10 cellular contexts compared by ENCODE assay signal in genomic region chr7:105006367-105007139, GRCh38. TPM values are rescaled to one million over a fixed set of nuclear protein-coding genes. Genes with fewer than 3 reads are reported as not detected.
A peak's percentile ranks its signal among the peaks of the same experiment; 100 is the strongest.
DNase-seq lines count a peak whose midpoint lies in the region; ATAC-seq, FAIRE-seq and TF ChIP-seq lines count a peak whose summit lies in the region.
"Had no signal": no experiment of that assay in that cellular context is flagged by ENCODE, and none has a peak within 500 bp of the region (broad histone marks: within the 10 kb centered on the region; RNA-seq: fewer than 3 reads in every experiment).

No MANE protein-coding gene starts in this region.

- H3K27me3 ChIP-seq in A673 (replicated peaks; ENCODE audit: insufficient read depth, low read depth, low read length, poor library complexity) (no peaks in the 10 kb centered on the region), ascending aorta (no peaks in the 10 kb centered on the region)

- peaks cover 27% of the 10 kb centered on the region for H3K36me3 ChIP-seq in A673 (ENCODE audit: insufficient read depth, low read length, poor library complexity, severe bottlenecking)
- H3K36me3 ChIP-seq in HEK293 (ENCODE audit: control insufficient read depth in 2 of 2, insufficient read depth in 1 of 2, low read length in 2 of 2): peaks cover 0 to 18% of the 10 kb centered on the region in 2 experiments; a peak in 2 of 3 replicates
- no peaks in the 10 kb centered on the region for H3K36me3 ChIP-seq in ascending aorta
- no peaks in the 10 kb centered on the region for H3K36me3 ChIP-seq in mucosa of descending colon (ENCODE audit: low read depth)

- CTCF ChIA-PET in A673 (lab: Charles Lee) (no interaction called here), HEK293 (lab: Yijun Ruan, JAX) (interaction anchor here (1.0 to 5.7 kb wide), 3 partner anchors 19 to 79 kb away, joined by 3 to 28 read pairs (median 4); no protein-coding TSS in a partner anchor)

- no TSS peak for BruUV-seq in A673 (replicated peaks; lab: Mats Ljungman, UMichigan)

- TF ChIP-seq CTCF in A673 (conservative IDR thresholded peaks at IDR 0.05; ENCODE audit: low read depth, low read length) (no peak), HEK293 (tag by site-specific recombination; IDR thresholded peaks at IDR 0.05) (no peak), ascending aorta (IDR thresholded peaks at IDR 0.05) (no peak), mucosa of descending colon (IDR thresholded peaks at IDR 0.05) (no peak)

- peaks cover 28% of the 10 kb centered on the region for H3K4me1 ChIP-seq in A673 (ENCODE audit: insufficient read depth, low read length, poor library complexity, severe bottlenecking)
- peaks cover 13% of the 10 kb centered on the region; the same call in 1 of the 2 replicates for H3K4me1 ChIP-seq in HEK293 (ENCODE audit: control insufficient read depth, insufficient read depth, low read length)
- H3K4me1 ChIP-seq in ascending aorta: peaks cover 2 to 67% of the 10 kb centered on the region in 2 donors
- H3K4me1 ChIP-seq in mucosa of descending colon (ENCODE audit: low read depth): peaks cover 61% of the 10 kb centered on the region

- no peak for FAIRE-seq in GM19239 (lab: Jason Lieb, UNC)

- H3K4me3 ChIP-seq in A673 (ENCODE audit: low read depth, low read length, poor library complexity, severe bottlenecking) (no peak overlapping the region), HEK293 (ENCODE audit: low read depth, low read length) (no peak overlapping the region), ascending aorta (no peak overlapping the region), mucosa of descending colon (no peak overlapping the region)

- H3K27ac ChIP-seq in A673 (ENCODE audit: low read depth, low read length, poor library complexity, severe bottlenecking) (peak overlapping the region; percentile 9), HEK293 (ENCODE audit: extremely low read depth, low read depth, low read length) (no peak overlapping the region), ascending aorta (peak overlapping the region; percentile 97 to 100)

- ATAC-seq in mucosa of descending colon (peak; percentile 68), GM18867 (IDR thresholded peaks at IDR 0.05; ENCODE audit: unreplicated experiment) (no peak)

- no peaks in the 10 kb centered on the region for H3K9me3 ChIP-seq in A673 (ENCODE audit: low read depth, low read length, poor library complexity, severe bottlenecking)
- H3K9me3 ChIP-seq in HEK293 (ENCODE audit: control insufficient read depth, insufficient read depth, low read depth, low read length): no peaks in the 10 kb centered on the region
- no peaks in the 10 kb centered on the region for H3K9me3 ChIP-seq in ascending aorta
- no peaks in the 10 kb centered on the region for H3K9me3 ChIP-seq in mucosa of descending colon

- DNase-seq in A673 (ENCODE audit: low spot score): no peak
- no peak for DNase-seq in ascending aorta (ENCODE audit: low spot score in 2 of 2)
- peak in 2 of 3 donors; percentile 46 to 62 for DNase-seq in mucosa of descending colon
- DNase-seq in middle frontal gyrus (ENCODE audit: extremely low spot score, low spot score): no peak
- no peak for DNase-seq in GM19239 (ENCODE audit: insufficient read length, low spot score)
- no peak for DNase-seq in Ammon's horn (ENCODE audit: low spot score)
- DNase-seq: activated CD4-positive, alpha-beta T cell treated with anti-CD3 and anti-CD28 coated beads, Interleukin-2, amount 50 U/mL, for 48 hours; NCI-H1417 treated with DMSO at 0.1 percent for 48 hours had no signal

- intact Hi-C loops in A673 (cut with micrococcal nuclease; ENCODE audit: unreplicated experiment): no loop called here
- intact Hi-C loops in ascending aorta (cut with DNase I): no loop called here
- intact Hi-C loops in mucosa of descending colon (cut with DNase I, micrococcal nuclease): no loop called here

- POLR2A ChIA-PET in A673 (lab: Charles Lee; ENCODE audit: low non-redundant PET) (no interaction called here), HEK293 (lab: Yijun Ruan, JAX) (interaction anchor here (0.6 to 1.9 kb wide), 4 partner anchors 23 to 125 kb away, joined by 3 to 8 read pairs (median 5); no protein-coding TSS in a partner anchor)

TF ChIP-seq in HEK293, 187 proteins besides CTCF, POLR2A, EP300 and RAD21:
- peak; percentile 62 for TF ChIP-seq GLIS1 (tag by site-specific recombination; IDR thresholded peaks at IDR 0.05)
- TF ChIP-seq ZNF600 (tag by site-specific recombination; IDR thresholded peaks at IDR 0.05): peak; percentile 58
- no peak for TF ChIP-seq MYNN (tag by site-specific recombination; IDR thresholded peaks at IDR 0.05; ENCODE audit: borderline replicate concordance)
- 0 out of 2 replicates have a peak, but pooled peaks have one; percentile 35 for TF ChIP-seq FEZF1 (tag by site-specific recombination; IDR thresholded peaks at IDR 0.05)
- TF ChIP-seq, protein P1, sequence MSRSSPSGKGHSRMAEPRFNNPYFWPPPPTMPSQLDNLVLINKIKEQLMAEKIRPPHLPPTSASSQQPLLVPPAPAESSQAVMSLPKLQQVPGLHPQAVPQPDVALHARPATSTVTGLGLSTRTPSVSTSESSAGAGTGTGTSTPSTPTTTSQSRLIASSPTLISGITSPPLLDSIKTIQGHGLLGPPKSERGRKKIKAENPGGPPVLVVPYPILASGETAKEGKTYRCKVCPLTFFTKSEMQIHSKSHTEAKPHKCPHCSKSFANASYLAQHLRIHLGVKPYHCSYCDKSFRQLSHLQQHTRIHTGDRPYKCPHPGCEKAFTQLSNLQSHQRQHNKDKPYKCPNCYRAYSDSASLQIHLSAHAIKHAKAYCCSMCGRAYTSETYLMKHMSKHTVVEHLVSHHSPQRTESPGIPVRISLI (tag by site-specific recombination; IDR thresholded peaks at IDR 0.05): peak; percentile 75; the same call in 1 of the 2 replicates
- peak; percentile 46; the same call in 1 of the 2 replicates for TF ChIP-seq OSR2 (tag by site-specific recombination; IDR thresholded peaks at IDR 0.05)
- TF ChIP-seq ZNF184 (tag by site-specific recombination; IDR thresholded peaks at IDR 0.05): no peak
- no peak for TF ChIP-seq ZNF626 (tag by site-specific recombination; IDR thresholded peaks at IDR 0.05)
- TF ChIP-seq, protein P2, sequence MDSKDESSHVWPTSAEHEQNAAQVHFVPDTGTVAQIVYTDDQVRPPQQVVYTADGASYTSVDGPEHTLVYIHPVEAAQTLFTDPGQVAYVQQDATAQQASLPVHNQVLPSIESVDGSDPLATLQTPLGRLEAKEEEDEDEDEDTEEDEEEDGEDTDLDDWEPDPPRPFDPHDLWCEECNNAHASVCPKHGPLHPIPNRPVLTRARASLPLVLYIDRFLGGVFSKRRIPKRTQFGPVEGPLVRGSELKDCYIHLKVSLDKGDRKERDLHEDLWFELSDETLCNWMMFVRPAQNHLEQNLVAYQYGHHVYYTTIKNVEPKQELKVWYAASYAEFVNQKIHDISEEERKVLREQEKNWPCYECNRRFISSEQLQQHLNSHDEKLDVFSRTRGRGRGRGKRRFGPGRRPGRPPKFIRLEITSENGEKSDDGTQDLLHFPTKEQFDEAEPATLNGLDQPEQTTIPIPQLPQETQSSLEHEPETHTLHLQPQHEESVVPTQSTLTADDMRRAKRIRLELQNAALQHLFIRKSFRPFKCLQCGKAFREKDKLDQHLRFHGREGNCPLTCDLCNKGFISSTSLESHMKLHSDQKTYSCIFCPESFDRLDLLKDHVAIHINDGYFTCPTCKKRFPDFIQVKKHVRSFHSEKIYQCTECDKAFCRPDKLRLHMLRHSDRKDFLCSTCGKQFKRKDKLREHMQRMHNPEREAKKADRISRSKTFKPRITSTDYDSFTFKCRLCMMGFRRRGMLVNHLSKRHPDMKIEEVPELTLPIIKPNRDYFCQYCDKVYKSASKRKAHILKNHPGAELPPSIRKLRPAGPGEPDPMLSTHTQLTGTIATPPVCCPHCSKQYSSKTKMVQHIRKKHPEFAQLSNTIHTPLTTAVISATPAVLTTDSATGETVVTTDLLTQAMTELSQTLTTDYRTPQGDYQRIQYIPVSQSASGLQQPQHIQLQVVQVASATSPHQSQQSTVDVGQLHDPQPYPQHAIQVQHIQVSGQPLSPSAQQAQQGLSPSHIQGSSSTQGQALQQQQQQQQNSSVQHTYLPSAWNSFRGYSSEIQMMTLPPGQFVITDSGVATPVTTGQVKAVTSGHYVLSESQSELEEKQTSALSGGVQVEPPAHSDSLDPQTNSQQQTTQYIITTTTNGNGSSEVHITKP (tag by site-specific recombination; IDR thresholded peaks at IDR 0.05): 0 out of 2 replicates have a peak, but pooled peaks have one; percentile 19

RNA-seq across cellular contexts. Expression of gene KMT2E, which starts 7.5 kb away (rescaled TPM):
- total RNA-seq in A673 (2021): 63.9 and 67.2 TPM in 2 replicates
- total RNA-seq in ascending aorta: 43.0 TPM
- 100 to 1,000 TPM; 115 to 135 (median 132) TPM for total RNA-seq in mucosa of descending colon

Comparison
In these comparisons a context has a peak if more than half of its experiments do, and no peak if none do; other contexts are left out.
1. DNase-seq: peak in mucosa of descending colon (2 of 3); none in A673 (single experiment), ascending aorta (0 of 2), middle frontal gyrus (single experiment), GM19239 (single experiment) and Ammon's horn (single experiment).